Comparison of ENCODE assay signal across 16 cellular contexts in genomic region chr19:39327318-39327717, GRCh38. TPM values are rescaled to one million over a fixed set of nuclear protein-coding genes. Genes with fewer than 3 reads are reported as not detected.
DNase-seq lines count a peak whose midpoint lies in the region; ATAC-seq and TF ChIP-seq lines count a peak whose summit lies in the region.
"Had no signal": no experiment of that assay in that cellular context is flagged by ENCODE, and none has a peak within 500 bp of the region (broad histone marks: within the 10 kb centered on the region; RNA-seq: fewer than 3 reads in every experiment).

No MANE protein-coding gene starts in this region.

- no peaks in the 10 kb centered on the region for H3K9me3 ChIP-seq in BLaER1
- H3K9me3 ChIP-seq: Peyer's patch had no signal

- H3K4me2 ChIP-seq in BLaER1: peak overlapping the region; percentile 79; the same call in 1 of the 2 replicates
- H3K4me2 ChIP-seq: KMS-11 had no signal

- H3K36me3 Mint-ChIP-seq in naive thymus-derived CD8-positive, alpha-beta T cell: peaks cover 0 to 62% (median 7%) of the 10 kb centered on the region in 3 donors
- H3K36me3 Mint-ChIP-seq in nephron progenitor cell (ENCODE audit: low read depth): no peaks in the 10 kb centered on the region

- peak overlapping the region in 7 of 10 donors; percentile 38 to 91 (median 44) for H3K27ac Mint-ChIP-seq in naive thymus-derived CD8-positive, alpha-beta T cell
- H3K27ac Mint-ChIP-seq in nephron progenitor cell: no peak overlapping the region
- H3K27ac Mint-ChIP-seq: HFFc6 had no signal

- no peaks in the 10 kb centered on the region for H3K27me3 Mint-ChIP-seq in naive thymus-derived CD8-positive, alpha-beta T cell
- H3K27me3 Mint-ChIP-seq in nephron progenitor cell (ENCODE audit: low read depth, poor library complexity): peaks cover 47% of the 10 kb centered on the region

- H3K9ac ChIP-seq in BLaER1: no peak overlapping the region
- H3K9ac ChIP-seq: KMS-11 had no signal

- H3K36me3 ChIP-seq in BLaER1 (peaks cover 71% of the 10 kb centered on the region), H7 (replicated peaks; ENCODE audit: control insufficient read depth, insufficient read depth, low read length) (no peaks in the 10 kb centered on the region)
- H3K36me3 ChIP-seq: Peyer's patch had no signal

- H3K9me3 Mint-ChIP-seq in naive thymus-derived CD8-positive, alpha-beta T cell: no peaks in the 10 kb centered on the region
- no peaks in the 10 kb centered on the region for H3K9me3 Mint-ChIP-seq in nephron progenitor cell
- H3K9me3 Mint-ChIP-seq: HFFc6 had no signal

- H3K4me3 ChIP-seq in BLaER1: no peak overlapping the region
- H3K4me3 ChIP-seq in H7 (ENCODE audit: insufficient read depth, low read depth, low read length): no peak overlapping the region
- H3K4me3 ChIP-seq: Peyer's patch had no signal

- peaks cover 96% of the 10 kb centered on the region for H4K20me1 ChIP-seq in BLaER1

- intact Hi-C loops in head of caudate nucleus (cut with DNase I): loop anchor here (5.0 kb wide), 3 partner anchors 205 to 365 kb away; no protein-coding TSS in a partner anchor

- TF ChIP-seq CTCF in nephron progenitor cell (IDR thresholded peaks at IDR 0.05): no peak

- peaks cover 66% of the 10 kb centered on the region for H3K4me1 ChIP-seq in BLaER1

- H3K4me3 Mint-ChIP-seq in naive thymus-derived CD8-positive, alpha-beta T cell: no peak overlapping the region
- H3K4me3 Mint-ChIP-seq in nephron progenitor cell: no peak overlapping the region
- H3K4me3 Mint-ChIP-seq: HFFc6 had no signal

- 0 out of 2 replicates have a peak overlapping the region, but pooled peaks have one; percentile 6 for H3K27ac ChIP-seq in BLaER1
- H3K27ac ChIP-seq: KMS-11, Peyer's patch had no signal

- POLR2A ChIA-PET in naive thymus-derived CD8-positive, alpha-beta T cell (lab: Charles Lee): interaction anchor here (0.6 to 1.5 kb wide), 7 partner anchors 9 to 205 kb away, joined by 3 to 8 read pairs (median 4); partner anchors contain the start of genes GMFG and SAMD4B

- ATAC-seq in naive thymus-derived CD8-positive, alpha-beta T cell: no peak

- H3K27me3 ChIP-seq in BLaER1 (no peaks in the 10 kb centered on the region), H7 (ENCODE audit: control insufficient read depth, insufficient read depth, low read length) (peaks cover 2% of the 10 kb centered on the region; the same call in 1 of the 2 replicates)
- H3K27me3 ChIP-seq: Peyer's patch had no signal

- DNase-seq in NCI-H2227 (lab: John Stamatoyannopoulos, UW; ENCODE audit: unreplicated experiment) (peak; percentile 70), NCI-H2227 treated with DMSO at 0.1 percent for 48 hours (lab: John Stamatoyannopoulos, UW) (no peak), H7 (peak; percentile 56), NCI-H187 treated with DMSO at 0.1 percent for 48 hours (lab: John Stamatoyannopoulos, UW) (no peak), nephron progenitor cell (no peak), head of caudate nucleus (no peak)
- no peak for DNase-seq in naive thymus-derived CD8-positive, alpha-beta T cell
- DNase-seq: NCI-H1436 treated with DMSO at 0.1 percent for 48 hours, NCI-H2081 treated with DMSO at 0.1 percent for 48 hours had no signal

- peaks cover 27 to 61% (median 48%) of the 10 kb centered on the region in 4 donors for H3K4me1 Mint-ChIP-seq in naive thymus-derived CD8-positive, alpha-beta T cell
- peaks cover 15% of the 10 kb centered on the region for H3K4me1 Mint-ChIP-seq in nephron progenitor cell

RNA-seq across cellular contexts. Expression of gene LRFN1, which starts 6.7 kb away (rescaled TPM):
- 1.9 and 2.4 TPM in 2 replicates for total RNA-seq in H7 (2014; rRNA removed; shearing (Covaris generic))
- total RNA-seq in naive thymus-derived CD8-positive, alpha-beta T cell: 10 to 100 TPM; 10.1 TPM
- 1 to 10 TPM; 3.2 to 4.4 (median 3.5) TPM for polyA plus RNA-seq in naive thymus-derived CD8-positive, alpha-beta T cell

RNA-seq across cellular contexts. Expression of gene GMFG, which starts 8.5 kb away (rescaled TPM):
- 0.63 TPM in 1 of 2 replicates, not detected in the other for total RNA-seq in H7 (2014; rRNA removed; shearing (Covaris generic))
- total RNA-seq in naive thymus-derived CD8-positive, alpha-beta T cell: 100 to 1,000 TPM; 373 to 393 TPM
- 1,000 to 10,000 TPM; 1,026 to 1,392 (median 1,316) TPM for polyA plus RNA-seq in naive thymus-derived CD8-positive, alpha-beta T cell
- total RNA-seq: H1 had no signal

RNA-seq across cellular contexts. Expression of gene SAMD4B, which starts 14.9 kb away (rescaled TPM):
- 113 and 122 TPM in 2 replicates for total RNA-seq in H7 (2014; rRNA removed; shearing (Covaris generic))
- 10 to 100 TPM; 49.8 to 55.2 TPM for total RNA-seq in naive thymus-derived CD8-positive, alpha-beta T cell
- 10 to 100 TPM in 1 of 3 donors, 1 to 10 TPM in 2; 5.4 to 12.3 (median 6.4) TPM for polyA plus RNA-seq in naive thymus-derived CD8-positive, alpha-beta T cell

RNA-seq across cellular contexts. Expression of gene IFNL1, which starts 31.1 kb away (rescaled TPM):
- total RNA-seq in H7 (2014; rRNA removed; shearing (Covaris generic)): not detected in 2 replicates
- total RNA-seq in naive thymus-derived CD8-positive, alpha-beta T cell: not detected
- under 1 TPM in 1 of 3 donors, not detected in 2; 0.65 TPM for polyA plus RNA-seq in naive thymus-derived CD8-positive, alpha-beta T cell
- total RNA-seq: H1, HFFc6, M059J, Peyer's patch, Right ventricle myocardium inferior had no signal
- polyA plus RNA-seq: H1 had no signal

RNA-seq across cellular contexts. Expression of gene IFNL2, which starts 59.1 kb away (rescaled TPM):
- total RNA-seq in H7 (2014; rRNA removed; shearing (Covaris generic)): not detected in 2 replicates
- total RNA-seq in naive thymus-derived CD8-positive, alpha-beta T cell: not detected
- polyA plus RNA-seq in naive thymus-derived CD8-positive, alpha-beta T cell: not detected
- total RNA-seq: H1, HFFc6, M059J, Peyer's patch, Right ventricle myocardium inferior had no signal
- polyA plus RNA-seq: H1 had no signal

Comparison
In these comparisons a context has a peak if more than half of its experiments do, and no peak if none do; other contexts are left out.
1. DNase-seq: peak in NCI-H2227 (single experiment) and H7 (single experiment); none in NCI-H2227 treated with DMSO at 0.1 percent for 48 hours (single experiment), naive thymus-derived CD8-positive, alpha-beta T cell (0 of 10), NCI-H187 treated with DMSO at 0.1 percent for 48 hours (single experiment), nephron progenitor cell (single experiment) and head of caudate nucleus (0 of 42).
2. RNA of gene GMFG, which starts 8.5 kb away (total RNA-seq): 373 to 393 TPM in naive thymus-derived CD8-positive, alpha-beta T cell; 0.63 TPM in H7; every median in the first group is over 100 times any median in the second.